ENCODE assay signal across 1 cellular context in the genomic region with DNA sequence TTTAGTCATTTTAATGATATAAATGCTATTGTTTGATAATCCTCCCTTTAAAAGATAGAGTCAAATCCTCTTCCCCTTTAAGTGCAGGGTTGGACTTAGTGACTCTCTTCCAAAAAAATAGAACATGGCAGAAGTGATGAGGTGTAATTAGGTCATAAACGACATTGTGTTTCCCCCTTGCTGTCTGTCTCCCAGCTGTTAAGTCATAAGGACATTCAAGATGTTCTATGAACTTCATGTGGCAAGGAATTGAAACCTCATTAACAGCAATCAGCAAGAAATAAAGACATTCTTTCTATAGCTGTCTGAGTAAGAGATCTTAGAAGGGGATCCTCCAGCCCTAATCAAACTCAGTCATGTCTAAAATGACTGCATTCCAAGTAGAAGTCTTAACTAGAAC.
TF ChIP-seq lines count a peak whose summit lies in the region.

No MANE protein-coding gene starts in this region.

TF ChIP-seq in K562, 482 proteins besides CTCF, POLR2A, EP300 and RAD21:
- TF ChIP-seq ZNF518B (CRISPR knock-in tag; IDR thresholded peaks at IDR 0.05): no peak
- no peak for TF ChIP-seq CBFA2T2 (conservative IDR thresholded peaks at IDR 0.05)
